2 cellular contexts compared by ENCODE assay signal in the genomic region with DNA sequence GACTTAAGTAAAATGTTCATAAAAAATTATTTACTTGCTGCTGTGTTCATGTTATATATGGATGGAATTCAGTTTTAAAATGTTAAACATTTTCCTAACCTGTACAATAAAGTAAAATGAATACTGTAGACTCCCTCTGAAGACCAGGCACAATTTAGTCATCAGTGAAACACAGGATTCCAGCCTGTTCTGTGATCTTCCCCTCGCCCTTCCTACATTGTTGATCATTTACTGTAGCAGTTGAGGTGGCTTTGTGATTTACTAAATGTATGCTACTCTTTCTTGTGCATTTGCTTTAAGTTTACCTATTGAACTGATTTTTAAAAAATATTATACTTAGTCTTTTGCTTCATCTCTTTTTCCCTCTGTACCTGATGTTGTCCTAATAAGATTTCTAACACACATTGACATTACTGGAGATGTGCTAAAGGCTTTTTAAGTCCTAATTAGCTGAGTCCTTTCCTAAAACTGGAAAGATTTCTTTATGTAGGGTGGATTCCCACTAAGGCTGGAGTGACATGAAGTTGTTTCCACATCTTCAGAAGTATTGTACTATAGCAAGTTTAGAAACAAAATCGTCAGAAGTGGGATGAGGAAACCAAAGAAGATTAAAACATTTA.
A peak's percentile ranks its signal among the peaks of the same experiment; 100 is the strongest.
TF ChIP-seq lines count a peak whose summit lies in the region.

No MANE protein-coding gene starts in this region.

TF ChIP-seq in HepG2, 621 proteins besides CTCF, POLR2A, EP300 and RAD21 (continues in another document):
- TF ChIP-seq, protein P1, sequence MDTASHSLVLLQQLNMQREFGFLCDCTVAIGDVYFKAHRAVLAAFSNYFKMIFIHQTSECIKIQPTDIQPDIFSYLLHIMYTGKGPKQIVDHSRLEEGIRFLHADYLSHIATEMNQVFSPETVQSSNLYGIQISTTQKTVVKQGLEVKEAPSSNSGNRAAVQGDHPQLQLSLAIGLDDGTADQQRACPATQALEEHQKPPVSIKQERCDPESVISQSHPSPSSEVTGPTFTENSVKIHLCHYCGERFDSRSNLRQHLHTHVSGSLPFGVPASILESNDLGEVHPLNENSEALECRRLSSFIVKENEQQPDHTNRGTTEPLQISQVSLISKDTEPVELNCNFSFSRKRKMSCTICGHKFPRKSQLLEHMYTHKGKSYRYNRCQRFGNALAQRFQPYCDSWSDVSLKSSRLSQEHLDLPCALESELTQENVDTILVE (CRISPR knock-in tag; IDR thresholded peaks at IDR 0.05) = no peak
- TF ChIP-seq ZNF263 (CRISPR knock-in tag; IDR thresholded peaks at IDR 0.05) (no peak), MAFF (IDR thresholded peaks at IDR 0.05; ENCODE audit: low read depth, low read length) (no peak), SETDB1 (CRISPR knock-in tag; IDR thresholded peaks at IDR 0.05; ENCODE audit: borderline replicate concordance) (no peak), HOXA3 (CRISPR knock-in tag; IDR thresholded peaks at IDR 0.05) (no peak), CBX1 (IDR thresholded peaks at IDR 0.05; ENCODE audit: low read depth) (no peak), THYN1 (CRISPR knock-in tag; IDR thresholded peaks at IDR 0.05; ENCODE audit: borderline replicate concordance, low read depth) (0 out of 2 replicates have a peak, but pooled peaks have one; percentile 27), ZNF333 (CRISPR knock-in tag; IDR thresholded peaks at IDR 0.05; ENCODE audit: borderline replicate concordance) (no peak), ZFP1 (CRISPR knock-in tag; IDR thresholded peaks at IDR 0.05) (no peak), EEA1 (CRISPR knock-in tag; IDR thresholded peaks at IDR 0.05; ENCODE audit: borderline replicate concordance) (no peak), ZNF556 (CRISPR knock-in tag; IDR thresholded peaks at IDR 0.05; ENCODE audit: borderline replicate concordance) (peak; percentile 62; the same call in 1 of the 2 replicates), SSRP1 (CRISPR knock-in tag; IDR thresholded peaks at IDR 0.05) (peak; percentile 66; the same call in 1 of the 2 replicates), SYNCRIP (IDR thresholded peaks at IDR 0.05; ENCODE audit: insufficient read depth, low read depth, low read length) (no peak), ARNTL (CRISPR knock-in tag; IDR thresholded peaks at IDR 0.05) (no peak), PHF20 (CRISPR knock-in tag; IDR thresholded peaks at IDR 0.05) (no peak), CHD4 (IDR thresholded peaks at IDR 0.05; ENCODE audit: borderline replicate concordance, low read length) (peak; percentile 54; the same call in 1 of the 2 replicates), CCDC6 (CRISPR knock-in tag; IDR thresholded peaks at IDR 0.05) (0 out of 2 replicates have a peak, but pooled peaks have one; percentile 26), MTF2 (CRISPR knock-in tag; IDR thresholded peaks at IDR 0.05; ENCODE audit: borderline replicate concordance) (0 out of 2 replicates have a peak, but pooled peaks have one; percentile 35)
- TF ChIP-seq, protein P2, sequence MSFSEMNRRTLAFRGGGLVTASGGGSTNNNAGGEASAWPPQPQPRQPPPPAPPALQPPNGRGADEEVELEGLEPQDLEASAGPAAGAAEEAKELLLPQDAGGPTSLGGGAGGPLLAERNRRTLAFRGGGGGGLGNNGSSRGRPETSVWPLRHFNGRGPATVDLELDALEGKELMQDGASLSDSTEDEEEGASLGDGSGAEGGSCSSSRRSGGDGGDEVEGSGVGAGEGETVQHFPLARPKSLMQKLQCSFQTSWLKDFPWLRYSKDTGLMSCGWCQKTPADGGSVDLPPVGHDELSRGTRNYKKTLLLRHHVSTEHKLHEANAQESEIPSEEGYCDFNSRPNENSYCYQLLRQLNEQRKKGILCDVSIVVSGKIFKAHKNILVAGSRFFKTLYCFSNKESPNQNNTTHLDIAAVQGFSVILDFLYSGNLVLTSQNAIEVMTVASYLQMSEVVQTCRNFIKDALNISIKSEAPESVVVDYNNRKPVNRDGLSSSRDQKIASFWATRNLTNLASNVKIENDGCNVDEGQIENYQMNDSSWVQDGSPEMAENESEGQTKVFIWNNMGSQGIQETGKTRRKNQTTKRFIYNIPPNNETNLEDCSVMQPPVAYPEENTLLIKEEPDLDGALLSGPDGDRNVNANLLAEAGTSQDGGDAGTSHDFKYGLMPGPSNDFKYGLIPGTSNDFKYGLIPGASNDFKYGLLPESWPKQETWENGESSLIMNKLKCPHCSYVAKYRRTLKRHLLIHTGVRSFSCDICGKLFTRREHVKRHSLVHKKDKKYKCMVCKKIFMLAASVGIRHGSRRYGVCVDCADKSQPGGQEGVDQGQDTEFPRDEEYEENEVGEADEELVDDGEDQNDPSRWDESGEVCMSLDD (CRISPR knock-in tag; IDR thresholded peaks at IDR 0.05; ENCODE audit: borderline replicate concordance) = no peak
- TF ChIP-seq, protein P3, sequence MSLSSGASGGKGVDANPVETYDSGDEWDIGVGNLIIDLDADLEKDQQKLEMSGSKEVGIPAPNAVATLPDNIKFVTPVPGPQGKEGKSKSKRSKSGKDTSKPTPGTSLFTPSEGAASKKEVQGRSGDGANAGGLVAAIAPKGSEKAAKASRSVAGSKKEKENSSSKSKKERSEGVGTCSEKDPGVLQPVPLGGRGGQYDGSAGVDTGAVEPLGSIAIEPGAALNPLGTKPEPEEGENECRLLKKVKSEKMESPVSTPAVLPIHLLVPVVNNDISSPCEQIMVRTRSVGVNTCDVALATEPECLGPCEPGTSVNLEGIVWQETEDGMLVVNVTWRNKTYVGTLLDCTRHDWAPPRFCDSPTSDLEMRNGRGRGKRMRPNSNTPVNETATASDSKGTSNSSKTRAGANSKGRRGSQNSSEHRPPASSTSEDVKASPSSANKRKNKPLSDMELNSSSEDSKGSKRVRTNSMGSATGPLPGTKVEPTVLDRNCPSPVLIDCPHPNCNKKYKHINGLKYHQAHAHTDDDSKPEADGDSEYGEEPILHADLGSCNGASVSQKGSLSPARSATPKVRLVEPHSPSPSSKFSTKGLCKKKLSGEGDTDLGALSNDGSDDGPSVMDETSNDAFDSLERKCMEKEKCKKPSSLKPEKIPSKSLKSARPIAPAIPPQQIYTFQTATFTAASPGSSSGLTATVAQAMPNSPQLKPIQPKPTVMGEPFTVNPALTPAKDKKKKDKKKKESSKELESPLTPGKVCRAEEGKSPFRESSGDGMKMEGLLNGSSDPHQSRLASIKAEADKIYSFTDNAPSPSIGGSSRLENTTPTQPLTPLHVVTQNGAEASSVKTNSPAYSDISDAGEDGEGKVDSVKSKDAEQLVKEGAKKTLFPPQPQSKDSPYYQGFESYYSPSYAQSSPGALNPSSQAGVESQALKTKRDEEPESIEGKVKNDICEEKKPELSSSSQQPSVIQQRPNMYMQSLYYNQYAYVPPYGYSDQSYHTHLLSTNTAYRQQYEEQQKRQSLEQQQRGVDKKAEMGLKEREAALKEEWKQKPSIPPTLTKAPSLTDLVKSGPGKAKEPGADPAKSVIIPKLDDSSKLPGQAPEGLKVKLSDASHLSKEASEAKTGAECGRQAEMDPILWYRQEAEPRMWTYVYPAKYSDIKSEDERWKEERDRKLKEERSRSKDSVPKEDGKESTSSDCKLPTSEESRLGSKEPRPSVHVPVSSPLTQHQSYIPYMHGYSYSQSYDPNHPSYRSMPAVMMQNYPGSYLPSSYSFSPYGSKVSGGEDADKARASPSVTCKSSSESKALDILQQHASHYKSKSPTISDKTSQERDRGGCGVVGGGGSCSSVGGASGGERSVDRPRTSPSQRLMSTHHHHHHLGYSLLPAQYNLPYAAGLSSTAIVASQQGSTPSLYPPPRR (CRISPR knock-in tag; IDR thresholded peaks at IDR 0.05; ENCODE audit: borderline replicate concordance) = peak; percentile 70; the same call in 1 of the 2 replicates

TF ChIP-seq in IMR-90, 13 proteins besides CTCF, POLR2A, EP300 and RAD21:
- no peak for TF ChIP-seq RCOR1 (IDR thresholded peaks at IDR 0.05; ENCODE audit: insufficient replicate concordance, low read length)
- no peak for TF ChIP-seq MAFK (IDR thresholded peaks at IDR 0.05; ENCODE audit: low read depth, low read length)
- TF ChIP-seq CHD1 (IDR thresholded peaks at IDR 0.05; ENCODE audit: low read depth, low read length) = no peak
- TF ChIP-seq, protein P4, sequence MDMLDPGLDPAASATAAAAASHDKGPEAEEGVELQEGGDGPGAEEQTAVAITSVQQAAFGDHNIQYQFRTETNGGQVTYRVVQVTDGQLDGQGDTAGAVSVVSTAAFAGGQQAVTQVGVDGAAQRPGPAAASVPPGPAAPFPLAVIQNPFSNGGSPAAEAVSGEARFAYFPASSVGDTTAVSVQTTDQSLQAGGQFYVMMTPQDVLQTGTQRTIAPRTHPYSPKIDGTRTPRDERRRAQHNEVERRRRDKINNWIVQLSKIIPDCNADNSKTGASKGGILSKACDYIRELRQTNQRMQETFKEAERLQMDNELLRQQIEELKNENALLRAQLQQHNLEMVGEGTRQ (IDR thresholded peaks at IDR 0.05; ENCODE audit: low read depth, low read length) = no peak
- no peak for TF ChIP-seq BHLHE40 (IDR thresholded peaks at IDR 0.05; ENCODE audit: low read depth, low read length)
- no peak for TF ChIP-seq FOS (IDR thresholded peaks at IDR 0.05; ENCODE audit: low read depth, low read length)
- no peak for TF ChIP-seq SMC3 (IDR thresholded peaks at IDR 0.05; ENCODE audit: low read depth, low read length)
- no peak for TF ChIP-seq NFE2L2 (IDR thresholded peaks at IDR 0.05; ENCODE audit: low read depth, low read length)
- no peak for TF ChIP-seq RFX5 (IDR thresholded peaks at IDR 0.05; ENCODE audit: low read depth, low read length)
- TF ChIP-seq CEBPB (IDR thresholded peaks at IDR 0.05; ENCODE audit: low read depth, low read length) = no peak
- TF ChIP-seq, protein P5, sequence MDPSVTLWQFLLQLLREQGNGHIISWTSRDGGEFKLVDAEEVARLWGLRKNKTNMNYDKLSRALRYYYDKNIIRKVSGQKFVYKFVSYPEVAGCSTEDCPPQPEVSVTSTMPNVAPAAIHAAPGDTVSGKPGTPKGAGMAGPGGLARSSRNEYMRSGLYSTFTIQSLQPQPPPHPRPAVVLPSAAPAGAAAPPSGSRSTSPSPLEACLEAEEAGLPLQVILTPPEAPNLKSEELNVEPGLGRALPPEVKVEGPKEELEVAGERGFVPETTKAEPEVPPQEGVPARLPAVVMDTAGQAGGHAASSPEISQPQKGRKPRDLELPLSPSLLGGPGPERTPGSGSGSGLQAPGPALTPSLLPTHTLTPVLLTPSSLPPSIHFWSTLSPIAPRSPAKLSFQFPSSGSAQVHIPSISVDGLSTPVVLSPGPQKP (IDR thresholded peaks at IDR 0.05; ENCODE audit: borderline replicate concordance, low read depth, low read length) = no peak
